ENCODE assay signal across 18 cellular contexts in genomic region chr2:26579723-26580040, GRCh38.
DNase-seq lines count a peak whose midpoint lies in the region; ATAC-seq and TF ChIP-seq lines count a peak whose summit lies in the region.
"Had no signal": no experiment of that assay in that cellular context is flagged by ENCODE, and none has a peak within 500 bp of the region (broad histone marks: within the 10 kb centered on the region; RNA-seq: fewer than 3 reads in every experiment).

No MANE protein-coding gene starts in this region.

- H3K4me1 Mint-ChIP-seq in H9: peaks cover 11% of the 10 kb centered on the region in 2 experiments
- H3K4me1 Mint-ChIP-seq in WTC11: peaks cover 6% of the 10 kb centered on the region

- no CpG with 5 or more reads among the region's 5 CpGs for WGBS in H9 (ENCODE audit: extremely low coverage, insufficient read length, low lambda C conversion rate)

- no peaks in the 10 kb centered on the region for H3K23me2 ChIP-seq in H9 (ENCODE audit: insufficient read length, low read depth, low read length, poor library complexity, severe bottlenecking)

- H3K36me3 Mint-ChIP-seq in H9 (ENCODE audit: insufficient read depth in 1 of 3, low read depth in 3 of 3) (no peaks in the 10 kb centered on the region), WTC11 (no peaks in the 10 kb centered on the region)
- H3K36me3 Mint-ChIP-seq: CD8-positive, alpha-beta T cell had no signal

- no peak overlapping the region for H2BK15ac ChIP-seq in H9 (ENCODE audit: low read depth, low read length)

- H2AK5ac ChIP-seq in H9 (ENCODE audit: insufficient read length, low read length): no peak overlapping the region

- H3K27ac Mint-ChIP-seq in H9 (no peak overlapping the region; a peak in 1 of 7 replicates), WTC11 (no peak overlapping the region)
- H3K27ac Mint-ChIP-seq: B cell; CD4-positive, alpha-beta T cell; CD8-positive, alpha-beta T cell had no signal

- H4K8ac ChIP-seq in H9 (replicated peaks; ENCODE audit: insufficient read length, low read depth, low read length): no peak overlapping the region

- POLR2A ChIA-PET in WTC11 (lab: Charles Lee): no interaction called here

- no peak overlapping the region for H3K14ac ChIP-seq in H9 (ENCODE audit: insufficient read depth, low read length)

- no peak overlapping the region for H2BK12ac ChIP-seq in H9 (ENCODE audit: insufficient read length, low read depth, low read length)

- intact Hi-C loops in sciatic nerve (cut with DNase I): loop anchor here (2.0 kb wide), 1 partner anchor 71 kb away; no protein-coding TSS in a partner anchor

- H3K18ac ChIP-seq in H9 (ENCODE audit: insufficient read length, low read depth, low read length): no peak overlapping the region

- no peaks in the 10 kb centered on the region for H3K9me3 Mint-ChIP-seq in H9
- H3K9me3 Mint-ChIP-seq in WTC11: no peaks in the 10 kb centered on the region
- H3K9me3 Mint-ChIP-seq: CD4-positive, alpha-beta T cell; CD8-positive, alpha-beta T cell had no signal

- no peaks in the 10 kb centered on the region for H3K27me3 ChIP-seq in H9 (ENCODE audit: insufficient read depth, low read length)
- H3K27me3 ChIP-seq: BLaER1 treated with 17β-estradiol and CSF1 and Interleukin-3, amounts not matched to agents 10 nM and 100 nM had no signal

- H3K4ac ChIP-seq in H9 (ENCODE audit: low read depth, low read length): no peak overlapping the region

- no peak overlapping the region for H2BK5ac ChIP-seq in H9 (ENCODE audit: insufficient read length, low read length)

- no peak for TF ChIP-seq CTCF in H9 (conservative IDR thresholded peaks at IDR 0.05)
- TF ChIP-seq CTCF in WTC11 (IDR thresholded peaks at IDR 0.05): no peak

- no peak overlapping the region for H4K5ac ChIP-seq in H9 (ENCODE audit: insufficient read length, low read depth, low read length)

- H3K27ac ChIP-seq in H9 (ENCODE audit: insufficient read length, low read depth, low read length): no peak overlapping the region
- H3K27ac ChIP-seq: 22Rv1; A549; BLaER1 treated with 17β-estradiol and CSF1 and Interleukin-3, amounts not matched to agents 10 nM and 100 nM; C4-2B had no signal

- H3K79me1 ChIP-seq in H9 (ENCODE audit: insufficient read depth, low read depth, low read length, poor library complexity, severe bottlenecking): no peaks in the 10 kb centered on the region

- no peak overlapping the region for H3K23ac ChIP-seq in H9 (ENCODE audit: insufficient read length, low read depth, low read length)

- no peaks in the 10 kb centered on the region for H4K20me1 ChIP-seq in H9 (ENCODE audit: control insufficient read depth, insufficient read depth, insufficient read length)

- H3K4me3 Mint-ChIP-seq in H9 (no peak overlapping the region), WTC11 (no peak overlapping the region)
- H3K4me3 Mint-ChIP-seq: B cell; CD4-positive, alpha-beta T cell; CD8-positive, alpha-beta T cell had no signal

- H4K91ac ChIP-seq in H9 (ENCODE audit: insufficient read length, low read depth, low read length): no peak overlapping the region

- no peak overlapping the region for H2BK120ac ChIP-seq in H9 (ENCODE audit: low read depth, low read length, poor library complexity, severe bottlenecking)

- CTCF ChIA-PET in WTC11 (lab: Charles Lee): interaction anchor here (2.9 kb wide), 1 partner anchor 59 kb away, joined by 11 read pairs; no protein-coding TSS in a partner anchor

- no peaks in the 10 kb centered on the region for H3K4me1 ChIP-seq in H9 (ENCODE audit: insufficient read depth, low read length)

- H2AFZ ChIP-seq in H9 (ENCODE audit: low read length): no peak overlapping the region

- H3K56ac ChIP-seq in H9 (ENCODE audit: insufficient read length, low read depth, low read length): no peak overlapping the region

- H3K9ac ChIP-seq in H9 (ENCODE audit: extremely low read depth, insufficient read length, low read length): no peak overlapping the region
- H3K9ac ChIP-seq: BLaER1 treated with 17β-estradiol and CSF1 and Interleukin-3, amounts not matched to agents 10 nM and 100 nM had no signal

- H3K27me3 Mint-ChIP-seq in H9 (ENCODE audit: low read depth): peaks cover 39% of the 10 kb centered on the region
- peaks cover 22% of the 10 kb centered on the region for H3K27me3 Mint-ChIP-seq in WTC11 (ENCODE audit: low read depth)

- no peaks in the 10 kb centered on the region for H3K79me2 ChIP-seq in H9 (ENCODE audit: insufficient read depth, low read length)

- no peaks in the 10 kb centered on the region for H3K9me3 ChIP-seq in H9 (ENCODE audit: control insufficient read depth, low read depth, low read length)
- H3K9me3 ChIP-seq: A549; BLaER1 treated with 17β-estradiol and CSF1 and Interleukin-3, amounts not matched to agents 10 nM and 100 nM; Caco-2 had no signal

- DNase-seq in activated CD8-positive, alpha-beta memory T cell treated with anti-CD3 and anti-CD28 coated beads, Interleukin-2, amount 50 U/mL, for 48 hours: peak; percentile 12
- no peak for DNase-seq in activated CD8-positive, alpha-beta memory T cell treated with anti-CD3 and anti-CD28 coated beads, Interleukin-2, amount 50 U/mL, for 4 hours
- DNase-seq in H9 (peak; percentile 10), sciatic nerve (ENCODE audit: low spot score) (peak; percentile 14), erythroblast (lab: John Stamatoyannopoulos, UW) (no peak), WTC11 (ENCODE audit: low spot score) (no peak)
- DNase-seq: AML-193; Caco-2; Calu3; CD4-positive, alpha-beta T cell; CD8-positive, alpha-beta T cell; DMS79 treated with DMSO at 0.1 percent for 48 hours; GF-D8 had no signal

- no peak for ATAC-seq in sciatic nerve
- no peak for ATAC-seq in WTC11
- ATAC-seq: A549; CD8-positive, alpha-beta T cell had no signal

- H3K4me2 ChIP-seq in H9 (ENCODE audit: insufficient read depth, insufficient read length, low read length): no peak overlapping the region
- H3K4me2 ChIP-seq: A549; BLaER1 treated with 17β-estradiol and CSF1 and Interleukin-3, amounts not matched to agents 10 nM and 100 nM had no signal

- H2BK20ac ChIP-seq in H9 (ENCODE audit: low read depth, low read length, poor library complexity, severe bottlenecking): no peak overlapping the region

- TF ChIP-seq POLR2A in erythroblast (IDR thresholded peaks at IDR 0.05; ENCODE audit: low read length): no peak

- H3T11ph ChIP-seq in H9 (ENCODE audit: low read length): no peak overlapping the region

TF ChIP-seq in WTC11, 78 proteins besides CTCF, POLR2A, EP300 and RAD21:
- TF ChIP-seq SOX15 (CRISPR knock-in tag; IDR thresholded peaks at IDR 0.05): no peak
- TF ChIP-seq ZNF317 (CRISPR knock-in tag; IDR thresholded peaks at IDR 0.05; ENCODE audit: borderline replicate concordance, low read depth): no peak
- TF ChIP-seq FOXK1 (CRISPR knock-in tag; IDR thresholded peaks at IDR 0.05): no peak
- no peak for TF ChIP-seq ETV6 (CRISPR knock-in tag; IDR thresholded peaks at IDR 0.05)
- TF ChIP-seq NR3C1 (CRISPR knock-in tag; conservative IDR thresholded peaks at IDR 0.05; ENCODE audit: low read depth): no peak
- TF ChIP-seq FOXJ3 (CRISPR knock-in tag; IDR thresholded peaks at IDR 0.05; ENCODE audit: borderline replicate concordance): no peak
- no peak for TF ChIP-seq ZNF138 (CRISPR knock-in tag; conservative IDR thresholded peaks at IDR 0.05)
- no peak for TF ChIP-seq CBFB (CRISPR knock-in tag; IDR thresholded peaks at IDR 0.05; ENCODE audit: low read depth)
- no peak for TF ChIP-seq GTF2I (CRISPR knock-in tag; conservative IDR thresholded peaks at IDR 0.05)
- TF ChIP-seq PRRX2 (CRISPR knock-in tag; IDR thresholded peaks at IDR 0.05): no peak
- TF ChIP-seq E2F1 (CRISPR knock-in tag; IDR thresholded peaks at IDR 0.05): no peak
- TF ChIP-seq CREB1 (CRISPR knock-in tag; IDR thresholded peaks at IDR 0.05): no peak
- TF ChIP-seq ZNF263 (CRISPR knock-in tag; IDR thresholded peaks at IDR 0.05; ENCODE audit: low read depth): no peak
- no peak for TF ChIP-seq E2F4 (CRISPR knock-in tag; IDR thresholded peaks at IDR 0.05; ENCODE audit: borderline replicate concordance, low read depth)

Comparison
In these comparisons a context has a peak if more than half of its experiments do, and no peak if none do; other contexts are left out.
1. DNase-seq: peak in activated CD8-positive, alpha-beta memory T cell treated with anti-CD3 and anti-CD28 coated beads, Interleukin-2, amount 50 U/mL, for 48 hours (single experiment), H9 (single experiment) and sciatic nerve (single experiment); none in activated CD8-positive, alpha-beta memory T cell treated with anti-CD3 and anti-CD28 coated beads, Interleukin-2, amount 50 U/mL, for 4 hours (single experiment), erythroblast (0 of 2) and WTC11 (single experiment).